ENCODE assay signal across 8 cellular contexts in the genomic region with DNA sequence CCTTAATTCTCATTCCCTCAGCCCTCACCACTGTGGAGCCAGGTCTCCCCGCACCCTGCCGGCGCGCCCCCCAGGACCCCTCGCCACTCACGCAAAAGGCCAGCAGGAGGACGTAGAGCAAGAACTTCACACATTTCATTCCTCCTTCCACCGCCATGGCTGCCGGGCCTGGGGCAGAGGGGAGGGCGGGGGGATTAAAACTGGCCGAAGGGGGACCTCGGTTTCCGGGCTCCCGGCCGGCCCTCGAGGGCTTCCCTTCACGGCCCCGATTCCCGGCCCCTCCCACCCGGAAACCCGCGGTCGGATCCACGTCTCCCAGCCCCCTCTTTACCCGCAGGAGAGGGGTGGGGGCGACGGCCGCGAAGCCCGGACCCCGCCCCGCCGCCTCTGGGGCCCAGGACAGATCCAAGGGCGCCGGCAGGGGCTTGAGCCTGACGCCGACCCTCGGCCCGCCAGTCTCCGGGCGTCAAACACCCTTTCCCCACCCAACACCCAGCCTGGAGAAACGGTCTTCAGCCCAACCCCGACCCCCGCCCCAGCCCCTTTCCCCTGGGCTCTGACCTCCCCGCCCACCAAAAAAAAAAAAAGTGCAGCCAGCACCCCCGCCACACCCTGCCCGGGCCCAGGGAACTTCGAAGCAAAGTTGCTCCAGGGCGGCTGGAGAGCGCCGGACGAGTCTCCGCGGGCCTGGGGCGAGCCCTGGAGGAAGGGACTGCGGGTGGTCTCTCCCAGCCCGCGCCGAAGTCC. TPM values are rescaled to one million over a fixed set of nuclear protein-coding genes. Genes with fewer than 3 reads are reported as not detected.
A peak's percentile ranks its signal among the peaks of the same experiment; 100 is the strongest.
DNase-seq lines count a peak whose midpoint lies in the region; FAIRE-seq and TF ChIP-seq lines count a peak whose summit lies in the region.

No MANE protein-coding gene starts in this region.

- no peak for FAIRE-seq in small intestine (lab: Jason Lieb, UNC)

- H3K9me3 ChIP-seq in breast epithelium (no peaks in the 10 kb centered on the region), small intestine (ENCODE audit: control insufficient read depth, low read depth) (no peaks in the 10 kb centered on the region)

- H3K9me3 Mint-ChIP-seq in activated CD4-positive, alpha-beta T cell treated with anti-CD3 and anti-CD28 coated beads, Interleukin-2, amount 10 ng/mL, durations not matched to agents 7 days and 5 days, result no peaks in the 10 kb centered on the region

- H3K4me3 Mint-ChIP-seq in activated CD4-positive, alpha-beta T cell treated with anti-CD3 and anti-CD28 coated beads, Interleukin-2, amount 10 ng/mL, durations not matched to agents 7 days and 5 days, result peak overlapping the region; percentile 69

- intact Hi-C loops in breast epithelium (cut with DNase I; ENCODE audit: low total_unique reads), result no loop called here

- TF ChIP-seq CTCF in breast epithelium (IDR thresholded peaks at IDR 0.05), result peak in 1 of 3 donors; percentile 8

- H3K27me3 ChIP-seq in H7 (ENCODE audit: control insufficient read depth, insufficient read depth, low read length), result no peaks in the 10 kb centered on the region
- H3K27me3 ChIP-seq in breast epithelium, result no peaks in the 10 kb centered on the region
- H3K27me3 ChIP-seq in small intestine (ENCODE audit: control insufficient read depth in 2 of 2, insufficient read depth in 2 of 2, low read length in 2 of 2), result no peaks in the 10 kb centered on the region

- H3K4me1 Mint-ChIP-seq in activated CD4-positive, alpha-beta T cell treated with anti-CD3 and anti-CD28 coated beads, Interleukin-2, amount 10 ng/mL, durations not matched to agents 7 days and 5 days, result peaks cover 42% of the 10 kb centered on the region

- POLR2A ChIA-PET in activated CD4-positive, alpha-beta T cell treated with anti-CD3 and anti-CD28 coated beads, Interleukin-2, amount 10 ng/mL, durations not matched to agents 7 days and 5 days (lab: Charles Lee), result no interaction called here

- H3K4me3 ChIP-seq in H7 (ENCODE audit: insufficient read depth, low read depth, low read length) (peak overlapping the region; percentile 95), breast epithelium (peak overlapping the region; percentile 75 to 89 (median 87)), small intestine (ENCODE audit: low read depth in 1 of 2, low read length in 2 of 2) (peak overlapping the region; percentile 89 to 96)

- H3K36me3 ChIP-seq in H7 (replicated peaks; ENCODE audit: control insufficient read depth, insufficient read depth, low read length) (peaks cover 26% of the 10 kb centered on the region), breast epithelium (no peaks in the 10 kb centered on the region), small intestine (ENCODE audit: control insufficient read depth in 2 of 2, insufficient read depth in 2 of 2, low read length in 2 of 2) (peaks cover 5 to 14% of the 10 kb centered on the region in 2 donors)

- 0 to 1% (median 1%) methylated on average over 41 to 59 of the region's 59 CpGs for WGBS in small intestine, 3 donors

- DNase-seq in activated CD4-positive, alpha-beta T cell treated with anti-CD3 and anti-CD28 coated beads, Interleukin-2, amount 10 ng/mL, durations not matched to agents 7 days and 5 days, result no peak
- DNase-seq in activated CD4-positive, alpha-beta T cell treated with anti-CD3 and anti-CD28 coated beads for 1 hour, result no peak
- DNase-seq in H7 (peak; percentile 83), NCI-H774 (lab: John Stamatoyannopoulos, UW) (peak; percentile 81), breast epithelium (ENCODE audit: low spot score in 2 of 2) (peak in 1 of 2 donors; percentile 78), islet precursor cell (peak; percentile 72), small intestine (peak; percentile 49), NCI-H1930 (lab: John Stamatoyannopoulos, UW) (no peak)

- H3K27me3 Mint-ChIP-seq in activated CD4-positive, alpha-beta T cell treated with anti-CD3 and anti-CD28 coated beads, Interleukin-2, amount 10 ng/mL, durations not matched to agents 7 days and 5 days, result no peaks in the 10 kb centered on the region

- H3K4me1 ChIP-seq in breast epithelium, result peaks cover 9 to 13% of the 10 kb centered on the region in 2 donors
- peaks cover 2 to 11% of the 10 kb centered on the region in 2 donors for H3K4me1 ChIP-seq in small intestine (ENCODE audit: control insufficient read depth in 2 of 2, insufficient read depth in 1 of 2, low read depth in 1 of 2, low read length in 1 of 2)

- CTCF ChIA-PET in activated CD4-positive, alpha-beta T cell treated with anti-CD3 and anti-CD28 coated beads, Interleukin-2, amount 10 ng/mL, durations not matched to agents 7 days and 5 days (lab: Charles Lee), result interaction anchor here (1.4 to 1.7 kb wide), 5 partner anchors 9 to 90 kb away, joined by 3 to 17 read pairs (median 4); a partner anchor contains a TSS

- peak overlapping the region; percentile 96 to 98 for H3K27ac ChIP-seq in breast epithelium
- peak overlapping the region; percentile 97 for H3K27ac ChIP-seq in small intestine (ENCODE audit: low read depth in 1 of 2, low read length in 1 of 2)

- peak overlapping the region; percentile 62 for H3K27ac Mint-ChIP-seq in activated CD4-positive, alpha-beta T cell treated with anti-CD3 and anti-CD28 coated beads, Interleukin-2, amount 10 ng/mL, durations not matched to agents 7 days and 5 days

- TF ChIP-seq POLR2A in breast epithelium (IDR thresholded peaks at IDR 0.05), result no peak

- H3K36me3 Mint-ChIP-seq in activated CD4-positive, alpha-beta T cell treated with anti-CD3 and anti-CD28 coated beads, Interleukin-2, amount 10 ng/mL, durations not matched to agents 7 days and 5 days (ENCODE audit: low read depth), result peaks cover 19% of the 10 kb centered on the region

RNA-seq across cellular contexts. Expression of a gene that starts 0.5 kb away (rescaled TPM):
- total RNA-seq in activated CD4-positive, alpha-beta T cell treated with anti-CD3 and anti-CD28 coated beads, Interleukin-2, amount 10 ng/mL, durations not matched to agents 7 days and 5 days, result 100 to 1,000 TPM; 108 to 116 TPM
- 314 and 321 TPM in 2 replicates for total RNA-seq in H7 (2014; rRNA removed; shearing (Covaris generic))
- 100 to 1,000 TPM; 540 to 910 (median 777) TPM for total RNA-seq in breast epithelium
- polyA plus RNA-seq in small intestine, result 100 to 1,000 TPM; 561 to 710 (median 694) TPM

RNA-seq across cellular contexts. Expression of a gene that starts 8.2 kb away (rescaled TPM):
- 10 to 100 TPM; 23.3 to 25.8 TPM for total RNA-seq in activated CD4-positive, alpha-beta T cell treated with anti-CD3 and anti-CD28 coated beads, Interleukin-2, amount 10 ng/mL, durations not matched to agents 7 days and 5 days
- total RNA-seq in H7 (2014; rRNA removed; shearing (Covaris generic)), result 2.1 and 4.2 TPM in 2 replicates
- total RNA-seq in breast epithelium, result 10 to 100 TPM; 18.9 to 90.9 (median 21.6) TPM
- polyA plus RNA-seq in small intestine, result 10 to 100 TPM; 19.2 to 79.8 (median 44.0) TPM

RNA-seq across cellular contexts. Expression of a gene that starts 12.5 kb away (rescaled TPM):
- 100 to 1,000 TPM; 164 to 181 TPM for total RNA-seq in activated CD4-positive, alpha-beta T cell treated with anti-CD3 and anti-CD28 coated beads, Interleukin-2, amount 10 ng/mL, durations not matched to agents 7 days and 5 days
- 59.6 and 76.9 TPM in 2 replicates for total RNA-seq in H7 (2014; rRNA removed; shearing (Covaris generic))
- 100 to 1,000 TPM; 141 to 238 (median 162) TPM for total RNA-seq in breast epithelium
- 100 to 1,000 TPM; 291 to 688 (median 576) TPM for polyA plus RNA-seq in small intestine

RNA-seq across cellular contexts. Expression of a gene that starts 14.6 kb away (rescaled TPM):
- total RNA-seq in activated CD4-positive, alpha-beta T cell treated with anti-CD3 and anti-CD28 coated beads, Interleukin-2, amount 10 ng/mL, durations not matched to agents 7 days and 5 days, result 10 to 100 TPM in 1 of 2 experiments, 1 to 10 TPM in 1; 9.7 to 10.4 TPM
- 11.1 and 13.7 TPM in 2 replicates for total RNA-seq in H7 (2014; rRNA removed; shearing (Covaris generic))
- total RNA-seq in breast epithelium, result 1 to 10 TPM in 1 of 3 donors, under 1 TPM in 2; 0.64 to 1.6 (median 0.88) TPM
- polyA plus RNA-seq in small intestine, result 1 to 10 TPM in 2 of 3 donors, under 1 TPM in 1; 0.22 to 2.7 (median 2.2) TPM

RNA-seq across cellular contexts. Expression of a gene that starts 20.7 kb away (rescaled TPM):
- 1 to 10 TPM; 3.1 TPM for total RNA-seq in activated CD4-positive, alpha-beta T cell treated with anti-CD3 and anti-CD28 coated beads, Interleukin-2, amount 10 ng/mL, durations not matched to agents 7 days and 5 days
- 38.0 and 46.1 TPM in 2 replicates for total RNA-seq in H7 (2014; rRNA removed; shearing (Covaris generic))
- 100 to 1,000 TPM in 1 of 3 donors, 10 to 100 TPM in 2; 20.5 to 190 (median 33.1) TPM for total RNA-seq in breast epithelium
- polyA plus RNA-seq in small intestine, result 10 to 100 TPM in 2 of 3 donors, 1 to 10 TPM in 1; 6.3 to 81.6 (median 24.4) TPM

Comparison
In these comparisons a context has a peak if more than half of its experiments do, and no peak if none do; other contexts are left out.
1. DNase-seq: peak in H7 (single experiment), NCI-H774 (single experiment), islet precursor cell (single experiment) and small intestine (single experiment); none in activated CD4-positive, alpha-beta T cell treated with anti-CD3 and anti-CD28 coated beads, Interleukin-2, amount 10 ng/mL, durations not matched to agents 7 days and 5 days (single experiment), activated CD4-positive, alpha-beta T cell treated with anti-CD3 and anti-CD28 coated beads for 1 hour (single experiment) and NCI-H1930 (0 of 2).
2. Peak in every context shown above with its lines, with median percentiles within 50 percentile points of each other: H3K4me3 ChIP-seq.